In the genomic region with DNA sequence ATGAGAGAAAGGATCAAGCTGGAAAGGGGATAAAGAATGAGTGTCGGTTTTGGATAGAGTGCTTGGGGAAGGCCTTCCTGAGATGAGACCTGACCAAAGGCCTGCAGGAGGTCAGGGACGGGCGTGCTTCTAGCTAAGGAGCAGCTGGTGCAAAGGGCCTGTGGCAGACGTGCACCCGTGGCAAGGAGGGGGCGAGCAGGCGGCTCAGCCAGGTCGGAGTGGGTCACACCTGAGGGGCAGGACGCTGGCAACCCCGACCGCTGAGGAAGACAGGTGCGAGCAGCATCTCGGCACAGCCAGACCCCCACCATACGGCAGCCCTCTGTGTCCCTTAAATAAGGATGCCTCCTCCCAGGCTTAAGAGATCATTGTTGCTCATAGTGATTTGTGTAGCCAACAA, we compare ENCODE assay signal across 10 cellular contexts. TPM values are rescaled to one million over a fixed set of nuclear protein-coding genes. Genes with fewer than 3 reads are reported as not detected.
A peak's percentile ranks its signal among the peaks of the same experiment; 100 is the strongest.
DNase-seq lines count a peak whose midpoint lies in the region; ATAC-seq, FAIRE-seq and TF ChIP-seq lines count a peak whose summit lies in the region.
"Had no signal": no experiment of that assay in that cellular context is flagged by ENCODE, and none has a peak within 500 bp of the region (broad histone marks: within the 10 kb centered on the region; RNA-seq: fewer than 3 reads in every experiment).

No MANE protein-coding gene starts in this region.

- H3K27ac Mint-ChIP-seq in activated T-helper 1 cell treated with anti-CD3 and anti-CD28 coated beads, Interleukin-12 subunit alpha, Interleukin-12 subunit beta, Interleukin-2, Interleukin-4 antibody, amounts not matched to agents 30 ng/mL and 10 ng/mL and 1 ng/mL, durations not matched to agents 14 hours and 24 hours and 36 hours = peak overlapping the region; percentile 19
- peak overlapping the region; percentile 58 to 97 (median 86) for H3K27ac Mint-ChIP-seq in naive B cell

- H3K9me2 ChIP-seq in hepatocyte (replicated peaks; ENCODE audit: insufficient read depth) = no peaks in the 10 kb centered on the region

- H3K4me3 ChIP-seq in right atrium auricular region (no peak overlapping the region), hepatocyte (no peak overlapping the region)

- H3K9me3 Mint-ChIP-seq in activated T-helper 1 cell treated with anti-CD3 and anti-CD28 coated beads, Interleukin-12 subunit alpha, Interleukin-12 subunit beta, Interleukin-2, Interleukin-4 antibody, amounts not matched to agents 30 ng/mL and 10 ng/mL and 1 ng/mL, durations not matched to agents 14 hours and 24 hours and 36 hours = no peaks in the 10 kb centered on the region
- H3K9me3 Mint-ChIP-seq in naive B cell = peaks cover 0 to 4% (median 0%) of the 10 kb centered on the region in 7 donors

- no peaks in the 10 kb centered on the region for H3K27me3 ChIP-seq in right atrium auricular region
- no peaks in the 10 kb centered on the region for H3K27me3 ChIP-seq in hepatocyte

- peaks cover 19% of the 10 kb centered on the region for H3K36me3 Mint-ChIP-seq in activated T-helper 1 cell treated with anti-CD3 and anti-CD28 coated beads, Interleukin-12 subunit alpha, Interleukin-12 subunit beta, Interleukin-2, Interleukin-4 antibody, amounts not matched to agents 30 ng/mL and 10 ng/mL and 1 ng/mL, durations not matched to agents 14 hours and 24 hours and 36 hours (ENCODE audit: low read depth)
- H3K36me3 Mint-ChIP-seq in naive B cell = peaks cover 0 to 16% of the 10 kb centered on the region in 2 donors

- H3K4me2 ChIP-seq in hepatocyte = no peak overlapping the region

- DNase-seq in right atrium auricular region (ENCODE audit: low spot score) = no peak
- no peak for DNase-seq in left cardiac atrium
- DNase-seq in activated T-helper 1 cell treated with anti-CD3 and anti-CD28 coated beads, Interleukin-12 subunit alpha, Interleukin-12 subunit beta, Interleukin-2, Interleukin-4 antibody, amounts not matched to agents 30 ng/mL and 10 ng/mL and 1 ng/mL, durations not matched to agents 14 hours and 24 hours and 36 hours (ENCODE audit: low spot score) = no peak
- no peak for DNase-seq in naive B cell
- no peak for DNase-seq in urothelium cell line (ENCODE audit: low spot score)
- no peak for DNase-seq in NCI-H2227 (lab: John Stamatoyannopoulos, UW; ENCODE audit: unreplicated experiment)
- DNase-seq in activated effector memory CD4-positive, alpha-beta T cell treated with Interleukin-2 at 50 U/mL for 16 hours = no peak
- no peak for DNase-seq in hepatocyte (ENCODE audit: low spot score)
- DNase-seq: left colon; stimulated activated naive CD4-positive, alpha-beta T cell treated with Interleukin-2 at 50 U/mL for 16 hours had no signal

- no peaks in the 10 kb centered on the region for H3K27me3 Mint-ChIP-seq in activated T-helper 1 cell treated with anti-CD3 and anti-CD28 coated beads, Interleukin-12 subunit alpha, Interleukin-12 subunit beta, Interleukin-2, Interleukin-4 antibody, amounts not matched to agents 30 ng/mL and 10 ng/mL and 1 ng/mL, durations not matched to agents 14 hours and 24 hours and 36 hours (ENCODE audit: insufficient read depth)
- H3K27me3 Mint-ChIP-seq in naive B cell = no peaks in the 10 kb centered on the region

- no peak overlapping the region for H2AFZ ChIP-seq in hepatocyte

- H3K4me1 Mint-ChIP-seq in activated T-helper 1 cell treated with anti-CD3 and anti-CD28 coated beads, Interleukin-12 subunit alpha, Interleukin-12 subunit beta, Interleukin-2, Interleukin-4 antibody, amounts not matched to agents 30 ng/mL and 10 ng/mL and 1 ng/mL, durations not matched to agents 14 hours and 24 hours and 36 hours (ENCODE audit: low read depth) = peaks cover 19% of the 10 kb centered on the region
- peaks cover 42 to 54% (median 48%) of the 10 kb centered on the region in 3 donors for H3K4me1 Mint-ChIP-seq in naive B cell

- TF ChIP-seq CTCF in right atrium auricular region (IDR thresholded peaks at IDR 0.05) (no peak), hepatocyte (IDR thresholded peaks at IDR 0.05; ENCODE audit: poor library complexity) (no peak)

- H3K79me2 ChIP-seq in hepatocyte = no peaks in the 10 kb centered on the region

- H3K36me3 ChIP-seq in right atrium auricular region = no peaks in the 10 kb centered on the region
- no peaks in the 10 kb centered on the region for H3K36me3 ChIP-seq in hepatocyte (replicated peaks; ENCODE audit: insufficient read depth, low read depth)

- H3K9me3 ChIP-seq in right atrium auricular region = no peaks in the 10 kb centered on the region
- no peaks in the 10 kb centered on the region for H3K9me3 ChIP-seq in hepatocyte (ENCODE audit: low read depth)

- H3K27ac ChIP-seq in right atrium auricular region (peak overlapping the region; percentile 2 to 16), hepatocyte (no peak overlapping the region)

- FAIRE-seq in urothelium cell line (lab: Jason Lieb, UNC) = peak; percentile 74

- peak overlapping the region; percentile 37 for H3K4me3 Mint-ChIP-seq in activated T-helper 1 cell treated with anti-CD3 and anti-CD28 coated beads, Interleukin-12 subunit alpha, Interleukin-12 subunit beta, Interleukin-2, Interleukin-4 antibody, amounts not matched to agents 30 ng/mL and 10 ng/mL and 1 ng/mL, durations not matched to agents 14 hours and 24 hours and 36 hours
- H3K4me3 Mint-ChIP-seq in naive B cell = peak overlapping the region in 2 of 8 donors; percentile 2 to 14

- H3K4me1 ChIP-seq in right atrium auricular region (peaks cover 0 to 50% of the 10 kb centered on the region in 2 donors), hepatocyte (ENCODE audit: insufficient read depth) (peaks cover 16% of the 10 kb centered on the region)

- 96% methylated on average over 14 of the region's 14 CpGs for WGBS in hepatocyte (ENCODE audit: low lambda C conversion rate, missing lambda C conversion rate)

- ATAC-seq in left cardiac atrium (no peak), naive B cell (ENCODE audit: low read depth in 2 of 2) (no peak)
- ATAC-seq: left colon had no signal

- intact Hi-C loops in left cardiac atrium (cut with DNase I) = no loop called here
- intact Hi-C loops in activated T-helper 1 cell treated with anti-CD3 and anti-CD28 coated beads, Interleukin-12 subunit alpha, Interleukin-12 subunit beta, Interleukin-2, Interleukin-4 antibody, amounts not matched to agents 30 ng/mL and 10 ng/mL and 1 ng/mL, durations not matched to agents 14 hours and 24 hours and 36 hours (cut with micrococcal nuclease) = loop anchor here (10.0 kb wide), 1 partner anchor 1565 kb away; the partner anchor contains the start of gene KIDINS220

- H4K20me1 ChIP-seq in hepatocyte (ENCODE audit: insufficient read depth, poor library complexity, severe bottlenecking) = no peaks in the 10 kb centered on the region

RNA-seq across cellular contexts. Expression of gene ODC1, which starts 48.1 kb away (rescaled TPM):
- total RNA-seq in right atrium auricular region (10 to 100 TPM; 41.3 to 73.9 TPM), left cardiac atrium (10 to 100 TPM; 26.7 to 40.5 TPM), hepatocyte (140 and 165 TPM in 2 replicates)
- total RNA-seq in activated T-helper 1 cell treated with anti-CD3 and anti-CD28 coated beads, Interleukin-12 subunit alpha, Interleukin-12 subunit beta, Interleukin-2, Interleukin-4 antibody, amounts not matched to agents 30 ng/mL and 10 ng/mL and 1 ng/mL, durations not matched to agents 14 hours and 24 hours and 36 hours = 235 and 247 TPM in 2 replicates
- polyA plus RNA-seq in naive B cell (ENCODE audit: low read depth in 6 of 6) (100 to 1,000 TPM; 142 to 202 (median 165) TPM), hepatocyte (92.0 and 92.8 TPM in 2 replicates)
